Comparison of ENCODE assay signal across 2 cellular contexts in genomic region chr6:159691963-159692287, GRCh38.
A peak's percentile ranks its signal among the peaks of the same experiment; 100 is the strongest.
TF ChIP-seq lines count a peak whose summit lies in the region.

No MANE protein-coding gene starts in this region.

TF ChIP-seq in HEK293T, 16 proteins besides CTCF, POLR2A, EP300 and RAD21:
- no peak for TF ChIP-seq FOXK2 (IDR thresholded peaks at IDR 0.05)
- TF ChIP-seq ELF4 (IDR thresholded peaks at IDR 0.05): no peak
- TF ChIP-seq TARDBP (IDR thresholded peaks at IDR 0.05): no peak
- TF ChIP-seq HDGF (IDR thresholded peaks at IDR 0.05; ENCODE audit: borderline replicate concordance): no peak
- TF ChIP-seq, protein P1, sequence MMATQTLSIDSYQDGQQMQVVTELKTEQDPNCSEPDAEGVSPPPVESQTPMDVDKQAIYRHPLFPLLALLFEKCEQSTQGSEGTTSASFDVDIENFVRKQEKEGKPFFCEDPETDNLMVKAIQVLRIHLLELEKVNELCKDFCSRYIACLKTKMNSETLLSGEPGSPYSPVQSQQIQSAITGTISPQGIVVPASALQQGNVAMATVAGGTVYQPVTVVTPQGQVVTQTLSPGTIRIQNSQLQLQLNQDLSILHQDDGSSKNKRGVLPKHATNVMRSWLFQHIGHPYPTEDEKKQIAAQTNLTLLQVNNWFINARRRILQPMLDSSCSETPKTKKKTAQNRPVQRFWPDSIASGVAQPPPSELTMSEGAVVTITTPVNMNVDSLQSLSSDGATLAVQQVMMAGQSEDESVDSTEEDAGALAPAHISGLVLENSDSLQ (IDR thresholded peaks at IDR 0.05): no peak
- TF ChIP-seq SP1 (IDR thresholded peaks at IDR 0.05): no peak
- TF ChIP-seq FOXA1 (IDR thresholded peaks at IDR 0.05): no peak
- TF ChIP-seq L3MBTL2 (conservative IDR thresholded peaks at IDR 0.05): no peak
- no peak for TF ChIP-seq BHLHE40 (IDR thresholded peaks at IDR 0.05; ENCODE audit: borderline replicate concordance)

TF ChIP-seq in K562, 482 proteins besides CTCF, POLR2A, EP300 and RAD21:
- TF ChIP-seq ETV5 (CRISPR knock-in tag; IDR thresholded peaks at IDR 0.05; ENCODE audit: low read depth) (no peak), NR2C2 (CRISPR knock-in tag; IDR thresholded peaks at IDR 0.05) (no peak; the same call in 1 of the 2 replicates), NR2C2 (tag; IDR thresholded peaks at IDR 0.05) (peak; percentile 89), BRD4 (IDR thresholded peaks at IDR 0.05) (no peak), ZNF311 (CRISPR knock-in tag; IDR thresholded peaks at IDR 0.05) (no peak), EWSR1 (IDR thresholded peaks at IDR 0.05; ENCODE audit: borderline replicate concordance, low read depth, partially characterized antibody) (no peak), USF2 (CRISPR knock-in tag; IDR thresholded peaks at IDR 0.05) (no peak), GTF2B (IDR thresholded peaks at IDR 0.05; ENCODE audit: extremely low read depth, insufficient read length) (no peak), ARID1B (IDR thresholded peaks at IDR 0.05) (no peak), CBX3 (IDR thresholded peaks at IDR 0.05; ENCODE audit: borderline replicate concordance in 1 of 2, low read length in 2 of 2) (no peak), SNRNP70 (optimal IDR thresholded peaks at IDR 0.05; ENCODE audit: low read depth, low read length) (peak; percentile 15), E2F1 (CRISPR knock-in tag; IDR thresholded peaks at IDR 0.05) (0 out of 2 replicates have a peak, but pooled peaks have one; percentile 12), NR2C1 (IDR thresholded peaks at IDR 0.05) (peak; percentile 63; the same call in 1 of the 2 replicates), NR2C1 (tag; IDR thresholded peaks at IDR 0.05) (no peak), MYNN (IDR thresholded peaks at IDR 0.05) (no peak), MYNN (CRISPR knock-in tag; IDR thresholded peaks at IDR 0.05) (no peak)
TF ChIP-seq in K562: peak in this region for 4.
